In the genomic region with DNA sequence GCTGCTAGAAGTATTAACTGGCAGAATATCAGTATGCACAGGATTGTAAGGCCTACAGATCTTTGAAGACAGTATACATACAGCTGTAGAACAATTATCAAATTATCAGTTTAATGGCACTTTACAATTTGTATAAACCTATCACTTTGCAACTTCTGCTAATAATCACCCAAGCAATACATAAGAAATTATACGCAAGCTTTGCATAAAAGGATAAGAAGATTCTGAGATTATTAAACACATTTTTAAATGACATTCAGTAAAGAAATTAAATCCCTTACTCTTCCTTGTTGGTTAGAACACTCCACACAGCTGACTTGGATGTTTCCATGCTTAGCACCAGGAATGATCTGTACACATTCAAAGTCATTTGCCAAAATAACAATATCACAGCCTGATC, we compare ENCODE assay signal across 16 cellular contexts. TPM values are rescaled to one million over a fixed set of nuclear protein-coding genes. Genes with fewer than 3 reads are reported as not detected.
DNase-seq lines count a peak whose midpoint lies in the region; TF ChIP-seq lines count a peak whose summit lies in the region.
"Had no signal": no experiment of that assay in that cellular context is flagged by ENCODE, and none has a peak within 500 bp of the region (broad histone marks: within the 10 kb centered on the region; RNA-seq: fewer than 3 reads in every experiment).

No MANE protein-coding gene starts in this region.

- H3K9me3 Mint-ChIP-seq in CD14-positive monocyte: peaks cover 0 to 9% (median 3%) of the 10 kb centered on the region in 7 donors
- H3K9me3 Mint-ChIP-seq in activated T-cell treated with anti-CD3 and anti-CD28 coated beads, Interleukin-2, amount 50 U/mL, for 24 hours: peaks cover 2% of the 10 kb centered on the region
- H3K9me3 Mint-ChIP-seq: HFFc6 had no signal

- H3K36me3 ChIP-seq in colonic mucosa: no peaks in the 10 kb centered on the region
- no peaks in the 10 kb centered on the region for H3K36me3 ChIP-seq in subcutaneous abdominal adipose tissue (ENCODE audit: control insufficient read depth in 5 of 5, insufficient read depth in 5 of 5, low read length in 5 of 5)

- peak overlapping the region; percentile 74 to 100 (median 92) for H3K27ac Mint-ChIP-seq in CD14-positive monocyte
- no peak overlapping the region for H3K27ac Mint-ChIP-seq in activated T-cell treated with anti-CD3 and anti-CD28 coated beads, Interleukin-2, amount 50 U/mL, for 24 hours
- H3K27ac Mint-ChIP-seq: CD4-positive, alpha-beta memory T cell; HFFc6 had no signal

- H3K4me3 ChIP-seq in colonic mucosa (no peak overlapping the region), subcutaneous abdominal adipose tissue (ENCODE audit: low read depth in 1 of 5, low read length in 5 of 5) (no peak overlapping the region)

- H3K9ac ChIP-seq in colonic mucosa (ENCODE audit: low read depth in 2 of 2, low read length in 2 of 2) (no peak overlapping the region), subcutaneous abdominal adipose tissue (ENCODE audit: low read length in 5 of 5) (no peak overlapping the region)

- peaks cover 33 to 46% of the 10 kb centered on the region in 2 donors for H3K36me3 Mint-ChIP-seq in CD14-positive monocyte
- H3K36me3 Mint-ChIP-seq in activated T-cell treated with anti-CD3 and anti-CD28 coated beads, Interleukin-2, amount 50 U/mL, for 24 hours (ENCODE audit: low read depth): peaks cover 2% of the 10 kb centered on the region
- H3K36me3 Mint-ChIP-seq: CD4-positive, alpha-beta memory T cell had no signal

- H3K4me1 Mint-ChIP-seq in CD14-positive monocyte: peaks cover 81% of the 10 kb centered on the region
- no peaks in the 10 kb centered on the region for H3K4me1 Mint-ChIP-seq in activated T-cell treated with anti-CD3 and anti-CD28 coated beads, Interleukin-2, amount 50 U/mL, for 24 hours (ENCODE audit: low read depth)
- H3K4me1 Mint-ChIP-seq: CD4-positive, alpha-beta memory T cell had no signal

- no peak overlapping the region for H3K4me3 Mint-ChIP-seq in CD14-positive monocyte
- no peak overlapping the region for H3K4me3 Mint-ChIP-seq in activated T-cell treated with anti-CD3 and anti-CD28 coated beads, Interleukin-2, amount 50 U/mL, for 24 hours
- H3K4me3 Mint-ChIP-seq: CD4-positive, alpha-beta memory T cell; HFFc6 had no signal

- H3K27me3 Mint-ChIP-seq in CD14-positive monocyte (ENCODE audit: low read depth in 3 of 3): peaks cover 0 to 1% (median 0%) of the 10 kb centered on the region in 3 donors
- no peaks in the 10 kb centered on the region for H3K27me3 Mint-ChIP-seq in activated T-cell treated with anti-CD3 and anti-CD28 coated beads, Interleukin-2, amount 50 U/mL, for 24 hours

- H3K4me1 ChIP-seq in colonic mucosa: no peaks in the 10 kb centered on the region
- H3K4me1 ChIP-seq in subcutaneous abdominal adipose tissue (ENCODE audit: control insufficient read depth in 5 of 5, insufficient read depth in 5 of 5, low read length in 5 of 5): peaks cover 0 to 31% (median 20%) of the 10 kb centered on the region in 5 donors

- H3K27ac ChIP-seq in colonic mucosa: peak overlapping the region; percentile 10
- H3K27ac ChIP-seq in subcutaneous abdominal adipose tissue (ENCODE audit: low read depth, low read length): peak overlapping the region; percentile 93
- H3K27ac ChIP-seq: C4-2B had no signal

- H3K9me3 ChIP-seq in colonic mucosa: no peaks in the 10 kb centered on the region
- H3K9me3 ChIP-seq in subcutaneous abdominal adipose tissue (ENCODE audit: control insufficient read depth in 5 of 5, low read length in 5 of 5): no peaks in the 10 kb centered on the region

- TF ChIP-seq CTCF in CD14-positive monocyte (IDR thresholded peaks at IDR 0.05) (no peak), colonic mucosa (IDR thresholded peaks at IDR 0.05) (no peak)

- no peak for DNase-seq in CD14-positive monocyte (ENCODE audit: low spot score)
- peak; percentile 20 for DNase-seq in MV-4-11 (lab: John Stamatoyannopoulos, UW)
- no peak for DNase-seq in colonic mucosa
- no peak for DNase-seq in NCI-H510A (lab: John Stamatoyannopoulos, UW)
- DNase-seq in NCI-H1930 (lab: John Stamatoyannopoulos, UW): no peak
- DNase-seq in activated T-cell treated with anti-CD3 and anti-CD28 coated beads, Interleukin-2, amount 50 U/mL, for 24 hours: no peak
- DNase-seq: CD4-positive, alpha-beta memory T cell; DMS153; DMS79; GDM1; GOT3; H7; HFFc6; KBM-7 had no signal

- intact Hi-C loops in CD14-positive monocyte (cut with micrococcal nuclease): no loop called here
- intact Hi-C loops in colonic mucosa (cut with DNase I): no loop called here

- no peaks in the 10 kb centered on the region for H3K27me3 ChIP-seq in colonic mucosa
- no peaks in the 10 kb centered on the region for H3K27me3 ChIP-seq in subcutaneous abdominal adipose tissue (ENCODE audit: control insufficient read depth in 5 of 5, insufficient read depth in 4 of 5, low read length in 5 of 5)

RNA-seq across cellular contexts. Expression of a gene that starts 46.8 kb away (rescaled TPM):
- 10 to 100 TPM; 29.1 to 45.5 TPM for polyA plus RNA-seq in CD14-positive monocyte
- total RNA-seq in colonic mucosa: 10 to 100 TPM; 21.7 to 33.4 TPM
